Comparison of ENCODE assay signal across 22 cellular contexts in genomic region chr2:206116278-206116677, GRCh38.
"Had no signal": no experiment of that assay in that cellular context is flagged by ENCODE, and none has a peak within 500 bp of the region (broad histone marks: within the 10 kb centered on the region; RNA-seq: fewer than 3 reads in every experiment).

No MANE protein-coding gene starts in this region.

- H3K9me3 ChIP-seq: SJCRH30 had no signal

- H3K4me1 ChIP-seq: SJCRH30 had no signal

- H3K9ac ChIP-seq: KMS-11 had no signal

- ATAC-seq: Panc1, PC-3, SK-N-SH treated with all-trans-retinoic acid at 6 μM for 48 hours had no signal

- H3K4me2 ChIP-seq: KMS-11 had no signal

- DNase-seq: IMR-90, Kasumi-1, MM.1S, NCI-H1092 treated with DMSO at 0.1 percent for 48 hours, NCI-H1436, NCI-H187, NCI-H2029, NCI-H2081 treated with DMSO at 0.1 percent for 48 hours, NCI-H2171, NCI-H226, NCI-H446, NCI-H510A, NCI-H524 treated with DMSO at 0.1 percent for 48 hours, NCI-H69, NCI-H774, PC-3, SHP77 treated with DMSO at 0.1 percent for 48 hours, SJCRH30 had no signal

- H3K4me3 ChIP-seq: SJCRH30 had no signal

- H3K27ac ChIP-seq: KMS-11, RWPE1, SJCRH30 had no signal

- H3K27me3 ChIP-seq: SJCRH30 had no signal
